ENCODE assay signal across 22 cellular contexts in the genomic region with DNA sequence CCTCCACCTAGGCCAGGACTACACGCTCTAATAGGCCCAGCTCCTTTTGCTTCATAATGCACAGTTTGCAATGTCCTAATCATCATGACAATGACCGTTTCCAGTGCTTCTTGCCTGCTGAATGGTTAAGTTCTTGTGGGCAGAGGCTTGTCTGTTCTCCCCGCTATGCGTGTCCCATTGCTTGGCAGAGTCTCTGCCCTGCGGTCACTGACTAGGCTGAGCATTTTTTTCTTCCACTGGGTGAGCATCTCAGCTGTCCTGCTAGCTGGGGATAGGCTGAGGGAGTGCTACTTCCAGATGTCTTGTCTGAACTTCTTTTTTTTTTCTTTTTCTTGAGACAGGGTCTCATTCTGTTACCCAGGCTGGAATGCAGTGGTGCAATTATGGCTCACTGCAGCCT.
"Had no signal": no experiment of that assay in that cellular context is flagged by ENCODE, and none has a peak within 500 bp of the region (broad histone marks: within the 10 kb centered on the region; RNA-seq: fewer than 3 reads in every experiment).

No MANE protein-coding gene starts in this region.

- H3K4me3 ChIP-seq: body of pancreas, esophagus squamous epithelium, left ventricle myocardium inferior, skin epidermis, stomach, thoracic aorta, upper lobe of left lung had no signal

- H3K4me1 ChIP-seq: body of pancreas, esophagus squamous epithelium, stomach, upper lobe of left lung had no signal

- H3K36me3 Mint-ChIP-seq: activated naive CD8-positive, alpha-beta T cell treated with anti-CD3 and anti-CD28 coated beads for 36 hours; naive B cell had no signal

- ATAC-seq: activated T-cell treated with anti-CD3 and anti-CD28 coated beads, Interleukin-2, amount 50 U/mL, for 72 hours; body of pancreas; effector memory CD8-positive, alpha-beta T cell had no signal

- H3K9me3 ChIP-seq: body of pancreas, esophagus squamous epithelium, left ventricle myocardium inferior, stomach, thoracic aorta, upper lobe of left lung had no signal

- H3K4me1 Mint-ChIP-seq: activated CD4-positive, alpha-beta T cell treated with anti-CD3 and anti-CD28 coated beads, Interleukin-2, amount 10 ng/mL, durations not matched to agents 24 days and 14 days; activated naive CD8-positive, alpha-beta T cell treated with anti-CD3 and anti-CD28 coated beads for 36 hours; naive B cell; neural crest cell had no signal

- H3K36me3 ChIP-seq: esophagus squamous epithelium, left ventricle myocardium inferior, stomach, thoracic aorta, upper lobe of left lung had no signal

- H3K27me3 Mint-ChIP-seq: activated CD4-positive, alpha-beta T cell treated with anti-CD3 and anti-CD28 coated beads, Interleukin-2, amount 10 ng/mL, durations not matched to agents 24 days and 14 days; activated naive CD8-positive, alpha-beta T cell treated with anti-CD3 and anti-CD28 coated beads for 36 hours; naive B cell had no signal

- H3K27me3 ChIP-seq: body of pancreas, esophagus squamous epithelium, stomach, upper lobe of left lung had no signal

- H3K4me3 Mint-ChIP-seq: activated CD4-positive, alpha-beta T cell treated with anti-CD3 and anti-CD28 coated beads, Interleukin-2, amount 10 ng/mL, durations not matched to agents 24 days and 14 days; activated naive CD8-positive, alpha-beta T cell treated with anti-CD3 and anti-CD28 coated beads for 36 hours; activated T-cell treated with anti-CD3 and anti-CD28 coated beads, Interleukin-2, amount 50 U/mL, for 72 hours; effector memory CD8-positive, alpha-beta T cell; naive B cell; neural crest cell; T-helper 1 cell treated with Interleukin-12 subunit alpha and Interleukin-12 subunit beta and Interleukin-4 antibody, amounts not matched to agents 30 μg/mL and 1 μg/mL, for 36 hours had no signal

- H3K27ac ChIP-seq: body of pancreas, esophagus squamous epithelium, left ventricle myocardium inferior, skin epidermis, stomach, thoracic aorta, upper lobe of left lung had no signal

- DNase-seq: activated CD4-positive, alpha-beta T cell treated with anti-CD3 and anti-CD28 coated beads, Interleukin-2, amount 10 ng/mL, durations not matched to agents 24 days and 14 days; activated CD8-positive, alpha-beta memory T cell treated with anti-CD3 and anti-CD28 coated beads, Interleukin-2, amount 50 U/mL, for 4 hours; activated naive CD8-positive, alpha-beta T cell treated with anti-CD3 and anti-CD28 coated beads for 36 hours; activated T-cell treated with anti-CD3 and anti-CD28 coated beads, Interleukin-2, amount 50 U/mL, for 72 hours; body of pancreas; effector memory CD8-positive, alpha-beta T cell; esophagus squamous epithelium; foreskin melanocyte; glutamatergic neuron; hypothalamus; kidney; left ventricle myocardium inferior; naive B cell; stimulated activated CD4-positive, alpha-beta T cell treated with anti-CD3 and anti-CD28 coated beads, Interleukin-15, amount 100 ng/mL, for 24 hours; stimulated activated CD4-positive, alpha-beta T cell treated with anti-CD3 and anti-CD28 coated beads, Interleukin-2, amount 100 ng/mL, for 48 hours; stomach; upper lobe of left lung had no signal

- H3K27ac Mint-ChIP-seq: activated CD4-positive, alpha-beta T cell treated with anti-CD3 and anti-CD28 coated beads, Interleukin-2, amount 10 ng/mL, durations not matched to agents 24 days and 14 days; activated naive CD8-positive, alpha-beta T cell treated with anti-CD3 and anti-CD28 coated beads for 36 hours; activated T-cell treated with anti-CD3 and anti-CD28 coated beads, Interleukin-2, amount 50 U/mL, for 72 hours; effector memory CD8-positive, alpha-beta T cell; naive B cell; progenitor cell of endocrine pancreas; T-helper 1 cell treated with Interleukin-12 subunit alpha and Interleukin-12 subunit beta and Interleukin-4 antibody, amounts not matched to agents 30 μg/mL and 1 μg/mL, for 36 hours had no signal

- H3K9me3 Mint-ChIP-seq: activated CD4-positive, alpha-beta T cell treated with anti-CD3 and anti-CD28 coated beads, Interleukin-2, amount 10 ng/mL, durations not matched to agents 24 days and 14 days; activated naive CD8-positive, alpha-beta T cell treated with anti-CD3 and anti-CD28 coated beads for 36 hours; activated T-cell treated with anti-CD3 and anti-CD28 coated beads, Interleukin-2, amount 50 U/mL, for 72 hours; neural crest cell; T-helper 1 cell treated with Interleukin-12 subunit alpha and Interleukin-12 subunit beta and Interleukin-4 antibody, amounts not matched to agents 30 μg/mL and 1 μg/mL, for 36 hours had no signal
